Comparison of ENCODE assay signal across 16 cellular contexts in genomic region chr15:64944961-64945360, GRCh38. TPM values are rescaled to one million over a fixed set of nuclear protein-coding genes. Genes with fewer than 3 reads are reported as not detected.
DNase-seq lines count a peak whose midpoint lies in the region; ATAC-seq and TF ChIP-seq lines count a peak whose summit lies in the region.
"Had no signal": no experiment of that assay in that cellular context is flagged by ENCODE, and none has a peak within 500 bp of the region (broad histone marks: within the 10 kb centered on the region; RNA-seq: fewer than 3 reads in every experiment).

No MANE protein-coding gene starts in this region.

- no peak overlapping the region for H3K27ac ChIP-seq in CD8-positive, alpha-beta T cell (ENCODE audit: low read depth, low read length)
- H3K27ac ChIP-seq: A549, BLaER1 had no signal

- CTCF ChIA-PET in CD8-positive, alpha-beta T cell (lab: Charles Lee), result no interaction called here

- no peaks in the 10 kb centered on the region for H3K27me3 Mint-ChIP-seq in CD8-positive, alpha-beta T cell (ENCODE audit: low read depth)
- H3K27me3 Mint-ChIP-seq in T-helper 17 cell (no peaks in the 10 kb centered on the region), nephron progenitor cell (ENCODE audit: low read depth, poor library complexity) (peaks cover 7% of the 10 kb centered on the region), natural killer cell (ENCODE audit: low read depth in 2 of 2) (no peaks in the 10 kb centered on the region)
- H3K27me3 Mint-ChIP-seq: CD4-positive, CD25-positive, alpha-beta regulatory T cell had no signal

- peaks cover 4% of the 10 kb centered on the region for H3K36me3 Mint-ChIP-seq in CD8-positive, alpha-beta T cell
- H3K36me3 Mint-ChIP-seq in T-helper 17 cell (ENCODE audit: low read depth) (no peaks in the 10 kb centered on the region), nephron progenitor cell (ENCODE audit: low read depth) (peaks cover 12% of the 10 kb centered on the region), natural killer cell (no peaks in the 10 kb centered on the region)

- H3K9me3 ChIP-seq in CD8-positive, alpha-beta T cell (ENCODE audit: low read length), result no peaks in the 10 kb centered on the region
- no peaks in the 10 kb centered on the region for H3K9me3 ChIP-seq in T-helper 17 cell (ENCODE audit: control insufficient read depth, low read length, poor library complexity, severe bottlenecking)
- H3K9me3 ChIP-seq: A549, BLaER1 had no signal

- TF ChIP-seq CTCF in CD8-positive, alpha-beta T cell (IDR thresholded peaks at IDR 0.05), result no peak
- TF ChIP-seq CTCF in nephron progenitor cell (IDR thresholded peaks at IDR 0.05) (no peak), GM10266 (IDR thresholded peaks at IDR 0.05; ENCODE audit: control insufficient read depth, insufficient read depth, low read depth, missing control alignments) (no peak), natural killer cell (IDR thresholded peaks at IDR 0.05) (no peak)

- ATAC-seq in CD8-positive, alpha-beta T cell, result no peak
- ATAC-seq in T-helper 17 cell (no peak), natural killer cell (no peak)
- ATAC-seq: A549, GM23338 had no signal

- H3K4me3 Mint-ChIP-seq in CD8-positive, alpha-beta T cell, result no peak overlapping the region
- no peak overlapping the region for H3K4me3 Mint-ChIP-seq in T-helper 17 cell
- H3K4me3 Mint-ChIP-seq in nephron progenitor cell, result no peak overlapping the region
- no peak overlapping the region for H3K4me3 Mint-ChIP-seq in natural killer cell
- H3K4me3 Mint-ChIP-seq: CD4-positive, CD25-positive, alpha-beta regulatory T cell; GM23338; H9 had no signal

- no peaks in the 10 kb centered on the region for H3K9me3 Mint-ChIP-seq in CD8-positive, alpha-beta T cell
- H3K9me3 Mint-ChIP-seq in nephron progenitor cell (no peaks in the 10 kb centered on the region), natural killer cell (no peaks in the 10 kb centered on the region)
- H3K9me3 Mint-ChIP-seq: GM23338, H9 had no signal

- DNase-seq in CD8-positive, alpha-beta T cell, result no peak
- DNase-seq in T-helper 17 cell (no peak), islet precursor cell (peak; percentile 37), nephron progenitor cell (no peak), T-helper 2 cell (no peak), GM10266 (ENCODE audit: extremely low spot score) (no peak), H7 (no peak), natural killer cell (no peak)
- DNase-seq: Calu3; CD4-positive, CD25-positive, alpha-beta regulatory T cell; DMS 273 treated with DMSO at 0.1 percent for 48 hours; H9; IMR-90 had no signal

- POLR2A ChIA-PET in CD8-positive, alpha-beta T cell (lab: Charles Lee), result interaction anchor here (1.9 kb wide), 1 partner anchor 11 kb away, joined by 6 read pairs; no protein-coding TSS in a partner anchor

- peak overlapping the region; percentile 10 for H3K27ac Mint-ChIP-seq in CD8-positive, alpha-beta T cell
- H3K27ac Mint-ChIP-seq in T-helper 17 cell (peak overlapping the region; percentile 4), nephron progenitor cell (peak overlapping the region; percentile 64), natural killer cell (no peak overlapping the region)
- H3K27ac Mint-ChIP-seq: GM23338, H9 had no signal

- no peaks in the 10 kb centered on the region for H3K36me3 ChIP-seq in CD8-positive, alpha-beta T cell (ENCODE audit: insufficient read depth, low read length)
- H3K36me3 ChIP-seq in H7 (replicated peaks; ENCODE audit: control insufficient read depth, insufficient read depth, low read length), result no peaks in the 10 kb centered on the region
- H3K36me3 ChIP-seq: BLaER1 had no signal

- no peaks in the 10 kb centered on the region for H3K4me1 ChIP-seq in CD8-positive, alpha-beta T cell (ENCODE audit: insufficient read depth, low read length)
- H3K4me1 ChIP-seq: A549, BLaER1 had no signal

- intact Hi-C loops in CD8-positive, alpha-beta T cell (cut with DNase I, micrococcal nuclease), result no loop called here
- intact Hi-C loops in natural killer cell (cut with micrococcal nuclease), result no loop called here

- no peaks in the 10 kb centered on the region for H3K27me3 ChIP-seq in CD8-positive, alpha-beta T cell (ENCODE audit: insufficient read depth, low read length)
- no peaks in the 10 kb centered on the region for H3K27me3 ChIP-seq in H7 (ENCODE audit: control insufficient read depth, insufficient read depth, low read length)
- H3K27me3 ChIP-seq: BLaER1 had no signal

- H3K4me3 ChIP-seq in CD8-positive, alpha-beta T cell (ENCODE audit: low read depth, low read length), result no peak overlapping the region
- H3K4me3 ChIP-seq in H7 (ENCODE audit: insufficient read depth, low read depth, low read length), result no peak overlapping the region
- H3K4me3 ChIP-seq: A549, BLaER1, GM23338 had no signal

- H3K4me1 Mint-ChIP-seq in CD8-positive, alpha-beta T cell (ENCODE audit: low read depth), result no peaks in the 10 kb centered on the region
- H3K4me1 Mint-ChIP-seq in T-helper 17 cell (no peaks in the 10 kb centered on the region), nephron progenitor cell (peaks cover 10% of the 10 kb centered on the region), natural killer cell (no peaks in the 10 kb centered on the region)
- H3K4me1 Mint-ChIP-seq: CD4-positive, CD25-positive, alpha-beta regulatory T cell had no signal

RNA-seq across cellular contexts. Expression of gene ANKDD1A, which starts 33.3 kb away (rescaled TPM):
- 1 to 10 TPM; 3.6 to 4.1 TPM for total RNA-seq in CD8-positive, alpha-beta T cell
- total RNA-seq in T-helper 17 cell (1 to 10 TPM; 3.0 to 8.9 TPM), natural killer cell (10 to 100 TPM; 13.7 to 16.2 (median 13.9) TPM)
- total RNA-seq in H7 (2014; rRNA removed; shearing (Covaris generic)), result 4.8 and 4.9 TPM in 2 replicates

RNA-seq across cellular contexts. Expression of gene SPG21, which starts 44.8 kb away (rescaled TPM):
- total RNA-seq in CD8-positive, alpha-beta T cell, result 10 to 100 TPM; 25.1 to 28.2 TPM
- total RNA-seq in T-helper 17 cell, result 10 to 100 TPM; 42.4 to 48.6 TPM
- 53.2 and 59.9 TPM in 2 replicates for total RNA-seq in H7 (2014; rRNA removed; shearing (Covaris generic))
- total RNA-seq in natural killer cell, result 10 to 100 TPM; 39.6 to 52.3 (median 40.4) TPM

Comparison
In these comparisons a context has a peak if more than half of its experiments do, and no peak if none do; other contexts are left out.
1. H3K27ac Mint-ChIP-seq: peak in CD8-positive, alpha-beta T cell (single experiment), T-helper 17 cell (single experiment) and nephron progenitor cell (single experiment); none in natural killer cell (0 of 2).